ENCODE assay signal across 1 cellular context in genomic region chr2:191020742-191021381, GRCh38.
TF ChIP-seq lines count a peak whose summit lies in the region.

No MANE protein-coding gene starts in this region.

TF ChIP-seq in HepG2, 621 proteins besides CTCF, POLR2A, EP300 and RAD21 (continued from another document and continues in another):
- TF ChIP-seq GPBP1L1 (CRISPR knock-in tag; IDR thresholded peaks at IDR 0.05), result no peak
- TF ChIP-seq ZNF839 (CRISPR knock-in tag; IDR thresholded peaks at IDR 0.05; ENCODE audit: borderline replicate concordance), result no peak
- TF ChIP-seq REPIN1 (CRISPR knock-in tag; IDR thresholded peaks at IDR 0.05; ENCODE audit: borderline replicate concordance, low read depth), result no peak; the same call in 1 of the 2 replicates
- TF ChIP-seq HNF1A (IDR thresholded peaks at IDR 0.05; ENCODE audit: low read depth), result no peak
- TF ChIP-seq HNF1A (CRISPR knock-in tag; IDR thresholded peaks at IDR 0.05; ENCODE audit: borderline replicate concordance), result no peak
- no peak for TF ChIP-seq FOXA1 (IDR thresholded peaks at IDR 0.05)
- no peak for TF ChIP-seq FOXA1 (CRISPR knock-in tag; IDR thresholded peaks at IDR 0.05)
- no peak for TF ChIP-seq ZFYVE20 (CRISPR knock-in tag; IDR thresholded peaks at IDR 0.05; ENCODE audit: borderline replicate concordance, low read depth)
- TF ChIP-seq ATRX (CRISPR knock-in tag; IDR thresholded peaks at IDR 0.05; ENCODE audit: borderline replicate concordance), result no peak
- TF ChIP-seq ZKSCAN8 (CRISPR knock-in tag; IDR thresholded peaks at IDR 0.05; ENCODE audit: borderline replicate concordance), result no peak
- TF ChIP-seq ZBTB21 (CRISPR knock-in tag; IDR thresholded peaks at IDR 0.05), result no peak
- TF ChIP-seq RERE (CRISPR knock-in tag; IDR thresholded peaks at IDR 0.05; ENCODE audit: low read depth), result no peak
- TF ChIP-seq RBM39 (IDR thresholded peaks at IDR 0.05; ENCODE audit: low read depth, low read length, poor library complexity, severe bottlenecking), result no peak
- no peak for TF ChIP-seq ZNF790 (CRISPR knock-in tag; IDR thresholded peaks at IDR 0.05; ENCODE audit: borderline replicate concordance)
- no peak for TF ChIP-seq ZNF646 (CRISPR knock-in tag; IDR thresholded peaks at IDR 0.05)
- TF ChIP-seq NR2F1 (CRISPR knock-in tag; IDR thresholded peaks at IDR 0.05), result no peak
- TF ChIP-seq SP2 (CRISPR knock-in tag; IDR thresholded peaks at IDR 0.05), result no peak
- TF ChIP-seq TERF1 (CRISPR knock-in tag; IDR thresholded peaks at IDR 0.05), result no peak
- peak; percentile 60; the same call in 1 of the 2 replicates for TF ChIP-seq ZNF430 (CRISPR knock-in tag; IDR thresholded peaks at IDR 0.05)
- TF ChIP-seq ZNF503 (CRISPR knock-in tag; IDR thresholded peaks at IDR 0.05), result no peak
- no peak; the same call in 1 of the 2 replicates for TF ChIP-seq ZNF879 (CRISPR knock-in tag; IDR thresholded peaks at IDR 0.05)
- TF ChIP-seq GRHL1 (CRISPR knock-in tag; conservative IDR thresholded peaks at IDR 0.05), result no peak
- no peak; the same call in 1 of the 2 replicates for TF ChIP-seq PHF8 (CRISPR knock-in tag; IDR thresholded peaks at IDR 0.05)
- TF ChIP-seq ZNF510 (CRISPR knock-in tag; IDR thresholded peaks at IDR 0.05; ENCODE audit: low read depth), result no peak
